22 cellular contexts compared by ENCODE assay signal in the genomic region with DNA sequence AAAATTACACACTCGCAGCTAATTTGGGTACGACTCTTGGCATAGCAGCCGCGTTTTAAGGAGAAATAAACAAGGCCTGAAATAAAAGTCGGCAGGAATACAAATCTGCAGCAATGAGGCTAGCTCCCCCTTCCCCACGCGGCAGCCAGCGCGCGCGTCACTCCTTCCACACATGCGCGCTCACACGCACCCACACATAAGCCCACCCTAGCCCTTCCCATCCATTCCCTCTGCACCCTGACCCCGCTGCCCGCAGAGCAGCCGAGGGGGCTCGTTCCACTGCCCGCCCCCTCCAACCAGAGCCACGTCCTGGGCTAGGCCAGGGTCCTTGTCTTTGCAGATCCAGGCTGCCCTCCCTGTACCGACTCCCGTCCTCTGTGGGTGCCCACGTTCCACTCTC.
"Had no signal": no experiment of that assay in that cellular context is flagged by ENCODE, and none has a peak within 500 bp of the region (broad histone marks: within the 10 kb centered on the region; RNA-seq: fewer than 3 reads in every experiment).

No MANE protein-coding gene starts in this region.

- H3K79me2 ChIP-seq: parathyroid adenoma had no signal

- H3K36me3 ChIP-seq: ascending aorta, colonic mucosa, esophagus squamous epithelium, gastrocnemius medialis, tibial artery, WERI-Rb-1 had no signal

- H3K9me3 ChIP-seq: ascending aorta, colonic mucosa, esophagus squamous epithelium, gastrocnemius medialis, tibial artery had no signal

- H3K4me3 Mint-ChIP-seq: activated CD8-positive, alpha-beta T cell treated with anti-CD3 and anti-CD28 coated beads, Interleukin-2, amount 10 ng/mL, durations not matched to agents 7 days and 5 days; activated T-helper 1 cell treated with anti-CD3 and anti-CD28 coated beads, Interleukin-12 subunit alpha, Interleukin-12 subunit beta, Interleukin-2, Interleukin-4 antibody, amounts not matched to agents 30 ng/mL and 10 ng/mL and 1 ng/mL, durations not matched to agents 14 hours and 24 hours and 36 hours; central memory CD8-positive, alpha-beta T cell; natural killer cell treated with Interleukin-12 subunit alpha and Interleukin-12 subunit beta and Interleukin-15 and Interleukin-18, amount 100 ng/mL, for 72 hours; T-helper 17 cell had no signal

- H3K36me3 Mint-ChIP-seq: activated naive CD4-positive, alpha-beta T cell treated with anti-CD3 and anti-CD28 coated beads, Interleukin-2, amount 50 U/mL, for 72 hours; natural killer cell treated with Interleukin-12 subunit alpha and Interleukin-12 subunit beta and Interleukin-15 and Interleukin-18, amount 100 ng/mL, for 72 hours had no signal

- H3K9me3 Mint-ChIP-seq: activated naive CD4-positive, alpha-beta T cell treated with anti-CD3 and anti-CD28 coated beads, Interleukin-2, amount 50 U/mL, for 72 hours; activated T-helper 1 cell treated with anti-CD3 and anti-CD28 coated beads, Interleukin-12 subunit alpha, Interleukin-12 subunit beta, Interleukin-2, Interleukin-4 antibody, amounts not matched to agents 30 ng/mL and 10 ng/mL and 1 ng/mL, durations not matched to agents 14 hours and 24 hours and 36 hours; central memory CD8-positive, alpha-beta T cell; natural killer cell treated with Interleukin-12 subunit alpha and Interleukin-12 subunit beta and Interleukin-15 and Interleukin-18, amount 100 ng/mL, for 72 hours had no signal

- H3K27ac Mint-ChIP-seq: activated CD8-positive, alpha-beta T cell treated with anti-CD3 and anti-CD28 coated beads, Interleukin-2, amount 10 ng/mL, durations not matched to agents 7 days and 5 days; activated naive CD4-positive, alpha-beta T cell treated with anti-CD3 and anti-CD28 coated beads, Interleukin-2, amount 50 U/mL, for 72 hours; activated T-helper 1 cell treated with anti-CD3 and anti-CD28 coated beads, Interleukin-12 subunit alpha, Interleukin-12 subunit beta, Interleukin-2, Interleukin-4 antibody, amounts not matched to agents 30 ng/mL and 10 ng/mL and 1 ng/mL, durations not matched to agents 14 hours and 24 hours and 36 hours; natural killer cell treated with Interleukin-12 subunit alpha and Interleukin-12 subunit beta and Interleukin-15 and Interleukin-18, amount 100 ng/mL, for 72 hours; T-helper 17 cell had no signal

- DNase-seq: activated CD4-positive, alpha-beta T cell treated with anti-CD3 and anti-CD28 coated beads, Interleukin-2, amount 50 U/mL, for 1 hour; activated CD4-positive, CD25-positive, alpha-beta regulatory T cell treated with anti-CD3 and anti-CD28 coated beads, Interleukin-2, amount 50 U/mL, for 72 hours; activated CD8-positive, alpha-beta T cell treated with anti-CD3 and anti-CD28 coated beads, Interleukin-2, amount 10 ng/mL, durations not matched to agents 7 days and 5 days; activated gamma-delta T cell; colonic mucosa; esophagus squamous epithelium; gastrocnemius medialis; left cardiac atrium; small intestine; stimulated activated CD8-positive, alpha-beta memory T cell treated with anti-CD3 and anti-CD28 coated beads, Interleukin-4, amount 100 ng/mL, for 48 hours; stimulated activated naive CD4-positive, alpha-beta T cell; SW 1271; T-helper 17 cell; tibial artery had no signal

- H3K9ac ChIP-seq: parathyroid adenoma had no signal

- ATAC-seq: activated CD8-positive, alpha-beta T cell treated with anti-CD3 and anti-CD28 coated beads, Interleukin-2, amount 10 ng/mL, durations not matched to agents 7 days and 5 days; activated naive CD4-positive, alpha-beta T cell treated with anti-CD3 and anti-CD28 coated beads, Interleukin-2, amount 50 U/mL, for 72 hours; gastrocnemius medialis; left cardiac atrium; natural killer cell treated with Interleukin-12 subunit alpha and Interleukin-12 subunit beta and Interleukin-15 and Interleukin-18, amount 100 ng/mL, for 72 hours; sciatic nerve; T-helper 17 cell had no signal

- H3K4me1 ChIP-seq: ascending aorta, colonic mucosa, parathyroid adenoma had no signal

- H3K4me3 ChIP-seq: ascending aorta, colonic mucosa, esophagus squamous epithelium, gastrocnemius medialis, tibial artery had no signal

- H2AFZ ChIP-seq: parathyroid adenoma had no signal

- FAIRE-seq: small intestine had no signal

- H3K27me3 ChIP-seq: ascending aorta, colonic mucosa, esophagus squamous epithelium, gastrocnemius medialis had no signal

- H3K27ac ChIP-seq: ascending aorta, colonic mucosa, gastrocnemius medialis, parathyroid adenoma, tibial artery, WERI-Rb-1 had no signal

- H3K4me1 Mint-ChIP-seq: central memory CD8-positive, alpha-beta T cell had no signal
